In the genomic region with DNA sequence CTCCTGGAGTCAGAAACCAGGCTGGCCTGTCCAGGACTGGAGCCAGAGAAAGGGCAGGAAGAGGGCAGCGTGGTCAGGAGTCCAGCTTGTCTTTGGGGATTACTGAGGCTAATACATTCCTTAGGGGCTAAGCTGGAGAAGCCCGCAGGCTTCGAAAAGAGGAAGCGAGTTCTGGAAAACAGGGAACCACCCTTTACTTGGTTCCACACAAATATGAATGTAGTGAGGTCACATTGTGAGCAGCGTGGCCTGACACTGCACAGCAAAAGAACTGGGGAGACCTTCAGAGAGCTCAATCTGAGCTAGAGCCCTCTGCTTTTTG, we compare ENCODE assay signal across 1 cellular context.
A peak's percentile ranks its signal among the peaks of the same experiment; 100 is the strongest.
TF ChIP-seq lines count a peak whose summit lies in the region.

No MANE protein-coding gene starts in this region.

TF ChIP-seq in GM12878, 131 proteins besides CTCF, POLR2A, EP300 and RAD21 (continued from another document):
- TF ChIP-seq, protein P1, sequence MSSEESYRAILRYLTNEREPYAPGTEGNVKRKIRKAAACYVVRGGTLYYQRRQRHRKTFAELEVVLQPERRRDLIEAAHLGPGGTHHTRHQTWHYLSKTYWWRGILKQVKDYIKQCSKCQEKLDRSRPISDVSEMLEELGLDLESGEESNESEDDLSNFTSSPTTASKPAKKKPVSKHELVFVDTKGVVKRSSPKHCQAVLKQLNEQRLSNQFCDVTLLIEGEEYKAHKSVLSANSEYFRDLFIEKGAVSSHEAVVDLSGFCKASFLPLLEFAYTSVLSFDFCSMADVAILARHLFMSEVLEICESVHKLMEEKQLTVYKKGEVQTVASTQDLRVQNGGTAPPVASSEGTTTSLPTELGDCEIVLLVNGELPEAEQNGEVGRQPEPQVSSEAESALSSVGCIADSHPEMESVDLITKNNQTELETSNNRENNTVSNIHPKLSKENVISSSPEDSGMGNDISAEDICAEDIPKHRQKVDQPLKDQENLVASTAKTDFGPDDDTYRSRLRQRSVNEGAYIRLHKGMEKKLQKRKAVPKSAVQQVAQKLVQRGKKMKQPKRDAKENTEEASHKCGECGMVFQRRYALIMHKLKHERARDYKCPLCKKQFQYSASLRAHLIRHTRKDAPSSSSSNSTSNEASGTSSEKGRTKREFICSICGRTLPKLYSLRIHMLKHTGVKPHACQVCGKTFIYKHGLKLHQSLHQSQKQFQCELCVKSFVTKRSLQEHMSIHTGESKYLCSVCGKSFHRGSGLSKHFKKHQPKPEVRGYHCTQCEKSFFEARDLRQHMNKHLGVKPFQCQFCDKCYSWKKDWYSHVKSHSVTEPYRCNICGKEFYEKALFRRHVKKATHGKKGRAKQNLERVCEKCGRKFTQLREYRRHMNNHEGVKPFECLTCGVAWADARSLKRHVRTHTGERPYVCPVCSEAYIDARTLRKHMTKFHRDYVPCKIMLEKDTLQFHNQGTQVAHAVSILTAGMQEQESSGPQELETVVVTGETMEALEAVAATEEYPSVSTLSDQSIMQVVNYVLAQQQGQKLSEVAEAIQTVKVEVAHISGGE (CRISPR knock-in tag; IDR thresholded peaks at IDR 0.05), result no peak
- TF ChIP-seq, protein P2, sequence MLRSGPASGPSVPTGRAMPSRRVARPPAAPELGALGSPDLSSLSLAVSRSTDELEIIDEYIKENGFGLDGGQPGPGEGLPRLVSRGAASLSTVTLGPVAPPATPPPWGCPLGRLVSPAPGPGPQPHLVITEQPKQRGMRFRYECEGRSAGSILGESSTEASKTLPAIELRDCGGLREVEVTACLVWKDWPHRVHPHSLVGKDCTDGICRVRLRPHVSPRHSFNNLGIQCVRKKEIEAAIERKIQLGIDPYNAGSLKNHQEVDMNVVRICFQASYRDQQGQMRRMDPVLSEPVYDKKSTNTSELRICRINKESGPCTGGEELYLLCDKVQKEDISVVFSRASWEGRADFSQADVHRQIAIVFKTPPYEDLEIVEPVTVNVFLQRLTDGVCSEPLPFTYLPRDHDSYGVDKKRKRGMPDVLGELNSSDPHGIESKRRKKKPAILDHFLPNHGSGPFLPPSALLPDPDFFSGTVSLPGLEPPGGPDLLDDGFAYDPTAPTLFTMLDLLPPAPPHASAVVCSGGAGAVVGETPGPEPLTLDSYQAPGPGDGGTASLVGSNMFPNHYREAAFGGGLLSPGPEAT (IDR thresholded peaks at IDR 0.05; ENCODE audit: low read depth), result no peak
- TF ChIP-seq ESRRA (IDR thresholded peaks at IDR 0.05; ENCODE audit: low read length), result no peak
- TF ChIP-seq IKZF2 (IDR thresholded peaks at IDR 0.05), result peak in 1 of 2 experiments; percentile 45; a peak in 1 of 4 replicates
- TF ChIP-seq EED (IDR thresholded peaks at IDR 0.05; ENCODE audit: low read depth), result no peak
- peak; percentile 28; the same call in 1 of the 2 replicates for TF ChIP-seq IKZF1 (conservative IDR thresholded peaks at IDR 0.05)
- TF ChIP-seq PAX8 (IDR thresholded peaks at IDR 0.05), result no peak
- no peak for TF ChIP-seq HDAC2 (IDR thresholded peaks at IDR 0.05)
- TF ChIP-seq TCF7 (IDR thresholded peaks at IDR 0.05; ENCODE audit: borderline replicate concordance), result no peak
- no peak for TF ChIP-seq CHD2 (IDR thresholded peaks at IDR 0.05; ENCODE audit: borderline replicate concordance, low read depth, low read length)
- peak; percentile 69; the same call in 1 of the 2 replicates for TF ChIP-seq SPI1 (IDR thresholded peaks at IDR 0.05; ENCODE audit: borderline replicate concordance, insufficient read depth, low read depth, low read length)
